9 cellular contexts compared by ENCODE assay signal in genomic region chr21:26140185-26140584, GRCh38. TPM values are rescaled to one million over a fixed set of nuclear protein-coding genes. Genes with fewer than 3 reads are reported as not detected.
DNase-seq lines count a peak whose midpoint lies in the region; ATAC-seq, FAIRE-seq and TF ChIP-seq lines count a peak whose summit lies in the region.
"Had no signal": no experiment of that assay in that cellular context is flagged by ENCODE, and none has a peak within 500 bp of the region (broad histone marks: within the 10 kb centered on the region; RNA-seq: fewer than 3 reads in every experiment).

No MANE protein-coding gene starts in this region.

- H3K23me2 ChIP-seq in H1 (ENCODE audit: low read depth, low read length) = no peaks in the 10 kb centered on the region

- H3K14ac ChIP-seq in H1 (ENCODE audit: insufficient read length) = no peak overlapping the region

- H2AK5ac ChIP-seq in H1 (ENCODE audit: low read depth, low read length) = no peak overlapping the region

- no peak for FAIRE-seq in H1 (lab: Jason Lieb, UNC)

- peak overlapping the region; percentile 71 for H3K4ac ChIP-seq in H1 (replicated peaks; ENCODE audit: insufficient read length, low read depth, low read length)

- no peaks in the 10 kb centered on the region for H3K9me3 ChIP-seq in H1 (ENCODE audit: insufficient read depth in 2 of 2, low read depth in 1 of 2, low read length in 1 of 2)

- H2BK20ac ChIP-seq in H1 (ENCODE audit: low read length) = no peak overlapping the region

- ATAC-seq in GM19395 (IDR thresholded peaks at IDR 0.05; ENCODE audit: unreplicated experiment) = no peak
- no peak for ATAC-seq in GM21723 (IDR thresholded peaks at IDR 0.05; ENCODE audit: unreplicated experiment)

- CTCF ChIA-PET in H1 (lab: Charles Lee; ENCODE audit: partially characterized antibody) = interaction anchor here (1.8 kb wide), 1 partner anchor 22 kb away, joined by 3 read pairs; no protein-coding TSS in a partner anchor

- H3K27me3 ChIP-seq in H1 (replicated peaks in 1 of 4; ENCODE audit: control insufficient read depth in 3 of 4, extremely low read depth in 1 of 4, insufficient read depth in 3 of 4, low read length in 3 of 4) = no peaks in the 10 kb centered on the region

- no peak overlapping the region for H3K18ac ChIP-seq in H1 (ENCODE audit: extremely low read depth, low read length)

- H2BK120ac ChIP-seq in H1 (replicated peaks; ENCODE audit: low read depth, low read length) = no peak overlapping the region

- no peak overlapping the region for H2AFZ ChIP-seq in H1 (ENCODE audit: low read length)

- POLR2A ChIA-PET in H1 (lab: Charles Lee; ENCODE audit: partially characterized antibody) = interaction anchor here (0.8 to 2.0 kb wide), 3 partner anchors 13 to 29 kb away, joined by 4 to 7 read pairs (median 5); no protein-coding TSS in a partner anchor

- no peak overlapping the region for H4K91ac ChIP-seq in H1 (replicated peaks; ENCODE audit: insufficient read length, low read length)

- no peak overlapping the region for H2BK12ac ChIP-seq in H1 (ENCODE audit: low read depth, low read length)

- no peak overlapping the region for H3K4me3 ChIP-seq in H1 (ENCODE audit: extremely low read depth in 1 of 4, insufficient read depth in 2 of 4, low read depth in 3 of 4, low read length in 4 of 4)

- no peak for TF ChIP-seq EP300 in H1 (IDR thresholded peaks at IDR 0.05; ENCODE audit: borderline replicate concordance in 1 of 2, low read depth in 2 of 2, low read length in 2 of 2)

- peaks cover 6% of the 10 kb centered on the region; the same call in 1 of the 2 replicates for H3K79me1 ChIP-seq in H1 (ENCODE audit: low read depth, low read length)

- no peak overlapping the region for H3K4me2 ChIP-seq in H1 (ENCODE audit: insufficient read depth in 1 of 2, low read depth in 2 of 2, low read length in 2 of 2)

- no peak for TF ChIP-seq RAD21 in H1 (IDR thresholded peaks at IDR 0.05 in 1 of 2, conservative IDR thresholded peaks at IDR 0.05 in 1 of 2; ENCODE audit: low read depth in 2 of 2, low read length in 2 of 2)

- H3K36me3 ChIP-seq in H1 (ENCODE audit: control insufficient read depth in 2 of 4, insufficient read depth in 4 of 4, low read length in 3 of 4) = peaks cover 0 to 4% (median 2%) of the 10 kb centered on the region in 4 experiments; a peak in 3 of 8 replicates

- H3K4me1 ChIP-seq in H1 (replicated peaks in 1 of 4; ENCODE audit: control insufficient read depth in 3 of 4, insufficient read depth in 4 of 4, low read length in 3 of 4) = peaks cover 0 to 17% (median under 1%) of the 10 kb centered on the region in 4 experiments; a peak in 4 of 7 replicates

- no peak for TF ChIP-seq POLR2A in H1 (IDR thresholded peaks at IDR 0.05; ENCODE audit: control extremely low read depth in 1 of 2, low read depth in 2 of 2, low read length in 2 of 2)

- H4K5ac ChIP-seq in H1 (ENCODE audit: insufficient read length, low read depth, low read length) = no peak overlapping the region

- peaks cover 8 to 17% of the 10 kb centered on the region in 2 experiments for H4K20me1 ChIP-seq in H1 (replicated peaks in 1 of 2; ENCODE audit: control insufficient read depth in 1 of 2, insufficient read depth in 2 of 2, low read length in 2 of 2)

- 0 out of 2 replicates have a peak overlapping the region, but pooled peaks have one; percentile 54 for H2BK5ac ChIP-seq in H1 (ENCODE audit: low read depth, low read length)

- H2BK15ac ChIP-seq in H1 (ENCODE audit: low read length) = no peak overlapping the region

- H3K9ac ChIP-seq in H1 (replicated peaks in 1 of 4; ENCODE audit: extremely low read depth in 1 of 4, low read depth in 3 of 4, low read length in 3 of 4) = no peak overlapping the region

- peaks cover 23 to 100% of the 10 kb centered on the region in 2 experiments for H3K79me2 ChIP-seq in H1 (ENCODE audit: control insufficient read depth in 1 of 2, insufficient read depth in 2 of 2, low read length in 2 of 2)

- no peak overlapping the region for H3K56ac ChIP-seq in H1 (replicated peaks; ENCODE audit: insufficient read length, low read depth, low read length)

- DNase-seq in COLO829 (ENCODE audit: low spot score) (peak; percentile 86), MV-4-11 (lab: John Stamatoyannopoulos, UW) (peak; percentile 74), H1 (ENCODE audit: low read depth in 1 of 2, low spot score in 2 of 2) (no peak), myocyte (ENCODE audit: low read depth) (peak; percentile 95), NCI-H510A treated with DMSO at 0.1 percent for 48 hours (lab: John Stamatoyannopoulos, UW) (no peak), SK-N-DZ (ENCODE audit: low spot score) (no peak)
- DNase-seq: naive B cell had no signal

- no peak overlapping the region for H3K27ac ChIP-seq in H1 (ENCODE audit: low read depth, low read length)

- 94% methylated on average over 6 of the region's 6 CpGs; no CpG with 5 or more reads in 1 of the 2 experiments for WGBS in H1 (ENCODE audit: extremely low coverage in 1 of 2, insufficient coverage in 1 of 2, insufficient read length in 1 of 2, insufficient replicate concordance in 2 of 2, low coverage in 1 of 2, low lambda C conversion rate in 2 of 2, missing lambda C conversion rate in 1 of 2), 2 experiments

- H3K23ac ChIP-seq in H1 (ENCODE audit: insufficient read length) = no peak overlapping the region

- no peak for TF ChIP-seq CTCF in H1 (IDR thresholded peaks at IDR 0.05; ENCODE audit: control extremely low read depth in 1 of 3, insufficient read depth in 1 of 3, low read depth in 1 of 3, low read length in 3 of 3)

- H4K8ac ChIP-seq in H1 (ENCODE audit: extremely low read depth, insufficient read depth, low read length) = no peak overlapping the region

TF ChIP-seq in H1, 55 proteins besides CTCF, POLR2A, EP300 and RAD21:
- no peak for TF ChIP-seq RBBP5 (IDR thresholded peaks at IDR 0.05; ENCODE audit: borderline replicate concordance, low read depth, low read length)
- no peak for TF ChIP-seq YY1 (IDR thresholded peaks at IDR 0.05; ENCODE audit: low read depth, low read length)
- TF ChIP-seq GTF2F1 (IDR thresholded peaks at IDR 0.05; ENCODE audit: borderline replicate concordance, low read depth, low read length) = no peak
- no peak for TF ChIP-seq ASH2L (IDR thresholded peaks at IDR 0.05; ENCODE audit: low read length)
- no peak for TF ChIP-seq E2F6 (IDR thresholded peaks at IDR 0.05)
- TF ChIP-seq TAF1 (IDR thresholded peaks at IDR 0.05; ENCODE audit: low read depth, low read length) = no peak
- TF ChIP-seq EZH2 (IDR thresholded peaks at IDR 0.05; ENCODE audit: low read depth, low read length, severe bottlenecking) = no peak
- no peak for TF ChIP-seq BRCA1 (IDR thresholded peaks at IDR 0.05; ENCODE audit: low read depth, low read length)
TF ChIP-seq in H1: peak in this region for 0.

RNA-seq across cellular contexts. Expression of gene APP, which starts 30.4 kb away (rescaled TPM):
- total RNA-seq in H1 (2021; fragmentation: NEBNext Ultra II Directional; extraction: Animal tissue kit (Norgen Biotek cat#: 25700)) = 544 and 551 TPM in 2 replicates
- 365 and 375 TPM in 2 replicates for polyA plus RNA-seq in H1 (2011; rRNA removed)
- polyA plus RNA-seq in H1 (2011; cell fraction: cytosol; rRNA removed) = 520 TPM
- 493 TPM for polyA plus RNA-seq in H1 (2011; cell fraction: nucleus; rRNA removed)
- polyA plus RNA-seq in H1 (2012, experiment 1 of 2) = 377 to 549 TPM (median 468 TPM) in 4 replicates
- 50.8 TPM for polyA plus RNA-seq in H1 (2012, experiment 2 of 2)
- 968 TPM for polyA plus RNA-seq in H1 (2013, experiment 1 of 2)
- 921 TPM for polyA plus RNA-seq in H1 (2013, experiment 2 of 2)
- polyA minus RNA-seq in H1 (2011; rRNA and poly(A)+ RNA removed) = 595 and 720 TPM in 2 replicates
- 232 TPM for polyA minus RNA-seq in H1 (2011; cell fraction: cytosol; rRNA and poly(A)+ RNA removed)
- 416 TPM for polyA minus RNA-seq in H1 (2011; cell fraction: nucleus; rRNA and poly(A)+ RNA removed)
- total RNA-seq in myocyte = 568 and 576 TPM in 2 replicates
- 996 TPM for polyA plus RNA-seq in myocyte (2012)
- polyA plus RNA-seq in SK-N-DZ (2014; cell fraction: cytosol; rRNA removed) = 157 and 161 TPM in 2 replicates
- 51.3 and 67.0 TPM in 2 replicates for polyA plus RNA-seq in SK-N-DZ (2014; cell fraction: nucleus; rRNA removed)

Comparison
In these comparisons a context has a peak if more than half of its experiments do, and no peak if none do; other contexts are left out.
1. DNase-seq: peak in COLO829 (single experiment), MV-4-11 (single experiment) and myocyte (single experiment); none in H1 (0 of 2), NCI-H510A treated with DMSO at 0.1 percent for 48 hours (single experiment) and SK-N-DZ (single experiment).